In genomic region chr5:68795190-68795589, GRCh38 we compare ENCODE assay signal across 28 cellular contexts.
"Had no signal": no experiment of that assay in that cellular context is flagged by ENCODE, and none has a peak within 500 bp of the region (broad histone marks: within the 10 kb centered on the region; RNA-seq: fewer than 3 reads in every experiment).

No MANE protein-coding gene starts in this region.

- DNase-seq: activated CD4-positive, alpha-beta memory T cell treated with anti-CD3 and anti-CD28 coated beads, Interleukin-2, amount 10 ng/mL, durations not matched to agents 7 days and 5 days; activated CD4-positive, alpha-beta T cell treated with anti-CD3 and anti-CD28 coated beads for 1 hour; activated CD4-positive, alpha-beta T cell treated with anti-CD3 and anti-CD28 coated beads for 4 hours; activated CD4-positive, alpha-beta T cell treated with anti-CD3 and anti-CD28 coated beads, Interleukin-2, amount 10 ng/mL, durations not matched to agents 7 days and 5 days; activated CD4-positive, alpha-beta T cell treated with anti-CD3 and anti-CD28 coated beads, Interleukin-2, amount 50 U/mL, for 4 hours; activated CD8-positive, alpha-beta memory T cell treated with anti-CD3 and anti-CD28 coated beads, Interleukin-2, amount 50 U/mL, for 48 hours; activated gamma-delta T cell treated with Interleukin-2 at 50 U/mL for 16 hours; activated naive CD4-positive, alpha-beta T cell treated with anti-CD3 and anti-CD28 coated beads, Interleukin-2, amount 50 U/mL, for 16 hours; activated naive CD4-positive, alpha-beta T cell treated with Interleukin-2 at 50 U/mL for 16 hours; activated T-cell treated with anti-CD3 and anti-CD28 coated beads for 4 hours; activated T-cell treated with anti-CD3 and anti-CD28 coated beads, Interleukin-2, amount 50 U/mL, for 24 hours; activated T-cell treated with anti-CD3 and anti-CD28 coated beads, Interleukin-2, amount 50 U/mL, for 72 hours; amniotic stem cell; anterior cingulate cortex; brain microvascular endothelial cell; caudate nucleus; effector CD8-positive, alpha-beta T cell; esophagus squamous epithelium; foreskin melanocyte; T-helper 2 cell had no signal

- H3K27me3 ChIP-seq: brain microvascular endothelial cell, esophagus squamous epithelium, gastroesophageal sphincter had no signal

- H3K4me1 ChIP-seq: gastroesophageal sphincter had no signal

- ATAC-seq: activated T-cell treated with anti-CD3 and anti-CD28 coated beads, Interleukin-2, amount 50 U/mL, for 72 hours; gastroesophageal sphincter; WTC11 had no signal

- H3K27ac ChIP-seq: brain microvascular endothelial cell, epithelial cell of prostate, gastroesophageal sphincter had no signal

- H3K4me3 ChIP-seq: esophagus squamous epithelium, gastroesophageal sphincter had no signal

- FAIRE-seq: astrocyte, bronchial epithelial cell, colon, endometrium, endothelial cell of umbilical vein had no signal

- H3K9me3 ChIP-seq: esophagus squamous epithelium had no signal

- H3K36me3 ChIP-seq: brain microvascular endothelial cell, esophagus squamous epithelium, gastroesophageal sphincter had no signal
